22 cellular contexts compared by ENCODE assay signal in genomic region chr18:42929857-42930256, GRCh38.
A peak's percentile ranks its signal among the peaks of the same experiment; 100 is the strongest.
DNase-seq lines count a peak whose midpoint lies in the region; ATAC-seq, FAIRE-seq and TF ChIP-seq lines count a peak whose summit lies in the region.
"Had no signal": no experiment of that assay in that cellular context is flagged by ENCODE, and none has a peak within 500 bp of the region (broad histone marks: within the 10 kb centered on the region; RNA-seq: fewer than 3 reads in every experiment).

No MANE protein-coding gene starts in this region.

- H3K4me3 ChIP-seq in fibroblast of the aortic adventitia (ENCODE audit: low read depth, low read length) (no peak overlapping the region), aorta (ENCODE audit: low read length in 2 of 2) (no peak overlapping the region)
- H3K4me3 ChIP-seq: ascending aorta had no signal

- DNase-seq in activated T-cell treated with anti-CD3 and anti-CD28 coated beads, Interleukin-2, amount 50 U/mL, for 72 hours: no peak
- DNase-seq in activated T-cell treated with anti-CD3 and anti-CD28 coated beads, Interleukin-2, amount 50 U/mL, for 1 hour: no peak
- peak; percentile 32 for DNase-seq in astrocyte of the hippocampus (ENCODE audit: low read depth, low spot score)
- DNase-seq in fibroblast of the aortic adventitia (ENCODE audit: low read depth): peak; percentile 12
- peak; percentile 4 for DNase-seq in urothelium cell line (ENCODE audit: low spot score)
- no peak for DNase-seq in epidermal melanocyte (ENCODE audit: insufficient read length, low spot score)
- DNase-seq in aorta: no peak
- DNase-seq: activated CD4-positive, CD25-positive, alpha-beta regulatory T cell; activated gamma-delta T cell treated with Interleukin-2 at 50 U/mL for 16 hours; C1 segment of cervical spinal cord; dermis blood vessel endothelial cell; DMS 273 treated with DMSO at 0.1 percent for 48 hours; NCI-H2081 treated with DMSO at 0.1 percent for 48 hours; NK-92 treated with Interleukin-12 subunit alpha and Interleukin-12 subunit beta, amount 100 ng/mL, for 24 hours; SHP77 treated with DMSO at 0.1 percent for 48 hours; T-helper 2 cell had no signal

- no peaks in the 10 kb centered on the region for H3K36me3 Mint-ChIP-seq in activated T-cell treated with anti-CD3 and anti-CD28 coated beads, Interleukin-2, amount 50 U/mL, for 72 hours (ENCODE audit: insufficient read depth in 2 of 2)
- H3K36me3 Mint-ChIP-seq: IgD-negative memory B cell; stimulated activated effector memory CD8-positive, alpha-beta T cell treated with anti-CD3 and anti-CD28 coated beads, Interleukin-12 subunit alpha, Interleukin-12 subunit beta, amount 100 ng/mL, for 72 hours had no signal

- no peaks in the 10 kb centered on the region for H3K27me3 ChIP-seq in aorta (ENCODE audit: control insufficient read depth in 1 of 2, insufficient read depth in 2 of 2, low read length in 1 of 2)
- H3K27me3 ChIP-seq: ascending aorta had no signal

- no peaks in the 10 kb centered on the region for H3K36me3 ChIP-seq in aorta (ENCODE audit: control insufficient read depth in 1 of 2, insufficient read depth in 2 of 2, low read length in 1 of 2)
- H3K36me3 ChIP-seq: ascending aorta had no signal

- H3K4me1 Mint-ChIP-seq in activated T-cell treated with anti-CD3 and anti-CD28 coated beads, Interleukin-2, amount 50 U/mL, for 72 hours (ENCODE audit: low read depth): no peaks in the 10 kb centered on the region
- H3K4me1 Mint-ChIP-seq: IgD-negative memory B cell; stimulated activated effector memory CD8-positive, alpha-beta T cell treated with anti-CD3 and anti-CD28 coated beads, Interleukin-12 subunit alpha, Interleukin-12 subunit beta, amount 100 ng/mL, for 72 hours had no signal

- no peak overlapping the region for H3K4me3 Mint-ChIP-seq in activated T-cell treated with anti-CD3 and anti-CD28 coated beads, Interleukin-2, amount 50 U/mL, for 72 hours
- H3K4me3 Mint-ChIP-seq: IgD-negative memory B cell; stimulated activated effector memory CD8-positive, alpha-beta T cell treated with anti-CD3 and anti-CD28 coated beads, Interleukin-12 subunit alpha, Interleukin-12 subunit beta, amount 100 ng/mL, for 72 hours had no signal

- no peak for ATAC-seq in activated T-cell treated with anti-CD3 and anti-CD28 coated beads, Interleukin-2, amount 50 U/mL, for 72 hours (replicated peaks in 1 of 2)
- no peak for ATAC-seq in GM18505 (IDR thresholded peaks at IDR 0.05; ENCODE audit: unreplicated experiment)
- ATAC-seq in aorta (ENCODE audit: low FRiP score): no peak
- ATAC-seq: stimulated activated effector memory CD8-positive, alpha-beta T cell treated with anti-CD3 and anti-CD28 coated beads, Interleukin-12 subunit alpha, Interleukin-12 subunit beta, amount 100 ng/mL, for 72 hours had no signal

- no peaks in the 10 kb centered on the region for H3K27me3 Mint-ChIP-seq in activated T-cell treated with anti-CD3 and anti-CD28 coated beads, Interleukin-2, amount 50 U/mL, for 72 hours (ENCODE audit: low read depth)
- H3K27me3 Mint-ChIP-seq: IgD-negative memory B cell had no signal

- no peaks in the 10 kb centered on the region for H3K4me1 ChIP-seq in aorta (ENCODE audit: control insufficient read depth in 1 of 2, insufficient read depth in 2 of 2, low read length in 2 of 2)
- H3K4me1 ChIP-seq: ascending aorta had no signal

- no peak for TF ChIP-seq CTCF in fibroblast of the aortic adventitia (IDR thresholded peaks at IDR 0.05; ENCODE audit: insufficient read depth, low read length)

- H3K27ac ChIP-seq in aorta (ENCODE audit: low read depth in 1 of 2, low read length in 2 of 2): no peak overlapping the region
- H3K27ac ChIP-seq: ascending aorta had no signal

- no peaks in the 10 kb centered on the region for H3K9me3 ChIP-seq in aorta (ENCODE audit: control insufficient read depth, low read length)
- H3K9me3 ChIP-seq: ascending aorta had no signal

- intact Hi-C loops in aorta (cut with DNase I): no loop called here

- no peak for TF ChIP-seq POLR2A in GM18505 (IDR thresholded peaks at IDR 0.05; ENCODE audit: borderline replicate concordance, extremely low read depth, insufficient read depth, insufficient read length)

- 86 to 88% methylated on average over 3 of the region's 3 CpGs for WGBS in aorta, 2 donors

- H3K9me3 Mint-ChIP-seq in activated T-cell treated with anti-CD3 and anti-CD28 coated beads, Interleukin-2, amount 50 U/mL, for 72 hours: peaks cover 4 to 5% of the 10 kb centered on the region in 2 donors

- H3K27ac Mint-ChIP-seq in activated T-cell treated with anti-CD3 and anti-CD28 coated beads, Interleukin-2, amount 50 U/mL, for 72 hours: peak overlapping the region; percentile 16
- H3K27ac Mint-ChIP-seq: IgD-negative memory B cell; stimulated activated effector memory CD8-positive, alpha-beta T cell treated with anti-CD3 and anti-CD28 coated beads, Interleukin-12 subunit alpha, Interleukin-12 subunit beta, amount 100 ng/mL, for 72 hours had no signal

- no peak for FAIRE-seq in urothelium cell line (lab: Jason Lieb, UNC)
- FAIRE-seq: A204.1, GM18507 had no signal

Comparison
In these comparisons a context has a peak if more than half of its experiments do, and no peak if none do; other contexts are left out.
1. DNase-seq: peak in astrocyte of the hippocampus (single experiment), fibroblast of the aortic adventitia (single experiment) and urothelium cell line (single experiment); none in activated T-cell treated with anti-CD3 and anti-CD28 coated beads, Interleukin-2, amount 50 U/mL, for 72 hours (0 of 2), activated T-cell treated with anti-CD3 and anti-CD28 coated beads, Interleukin-2, amount 50 U/mL, for 1 hour (single experiment), epidermal melanocyte (single experiment) and aorta (0 of 2).